ENCODE assay signal across 8 cellular contexts in the genomic region with DNA sequence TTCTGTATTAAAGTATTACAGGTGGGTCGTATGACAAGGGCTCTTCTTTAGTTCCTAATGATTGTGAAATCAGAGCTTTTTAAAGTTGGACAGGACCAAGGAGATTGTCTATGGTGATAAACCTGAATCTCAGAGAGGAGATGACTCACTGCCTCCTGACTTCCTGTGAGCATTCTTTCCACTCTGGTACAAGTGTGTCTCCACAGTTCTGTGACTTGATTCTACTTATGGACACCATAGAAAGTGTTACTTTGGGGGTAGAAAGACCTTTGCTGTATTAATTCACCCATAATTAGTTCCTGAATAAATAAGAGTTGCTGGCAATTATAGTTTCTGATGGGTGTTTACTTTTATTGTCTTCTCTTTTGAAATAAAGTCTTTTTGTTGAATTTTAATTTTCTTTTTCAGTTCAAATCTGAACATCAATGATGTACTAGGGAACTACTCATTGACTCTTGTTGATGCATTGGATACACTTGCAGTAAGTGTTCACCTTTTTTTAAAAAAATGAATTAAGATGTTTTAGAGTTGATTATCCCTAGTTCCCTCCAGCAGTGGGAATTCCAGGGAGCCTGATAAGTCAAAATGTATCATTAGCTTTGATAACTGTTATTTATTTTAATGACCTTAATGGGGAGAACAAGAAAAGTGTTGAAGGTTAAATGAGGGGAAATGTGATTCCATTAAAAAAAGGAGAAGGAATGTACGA. TPM values are rescaled to one million over a fixed set of nuclear protein-coding genes. Genes with fewer than 3 reads are reported as not detected.
A peak's percentile ranks its signal among the peaks of the same experiment; 100 is the strongest.
DNase-seq lines count a peak whose midpoint lies in the region; ATAC-seq and TF ChIP-seq lines count a peak whose summit lies in the region.

No MANE protein-coding gene starts in this region.

- no peaks in the 10 kb centered on the region for H3K27me3 ChIP-seq in right atrium auricular region

- H3K4me1 Mint-ChIP-seq in mesothelial cell of epicardium: peaks cover 25% of the 10 kb centered on the region

- peaks cover 8% of the 10 kb centered on the region for H3K36me3 Mint-ChIP-seq in mesothelial cell of epicardium

- intact Hi-C loops in left cardiac atrium (cut with DNase I): no loop called here

- H3K27ac ChIP-seq in right atrium auricular region: peak overlapping the region in 1 of 2 donors; percentile 37

- in situ Hi-C loops in astrocyte of the spinal cord (cut with HindIII; ENCODE audit: low sequenced_read_pairs): no loop called here

- no peaks in the 10 kb centered on the region for H3K27me3 Mint-ChIP-seq in mesothelial cell of epicardium (ENCODE audit: low read depth)

- ATAC-seq in left cardiac atrium (peak; percentile 32 to 73), HG02798 (IDR thresholded peaks at IDR 0.05; ENCODE audit: poor library complexity, unreplicated experiment) (peak; percentile 25)

- H3K9me3 ChIP-seq in right atrium auricular region: no peaks in the 10 kb centered on the region

- H3K27ac Mint-ChIP-seq in mesothelial cell of epicardium: peak overlapping the region; percentile 4

- DNase-seq in left cardiac atrium: no peak
- DNase-seq in right atrium auricular region (ENCODE audit: low spot score): no peak
- peak; percentile 79 for DNase-seq in NOMO-1 treated with DMSO at 0.1 percent for 48 hours (lab: John Stamatoyannopoulos, UW; ENCODE audit: unreplicated experiment)
- DNase-seq in astrocyte of the spinal cord (ENCODE audit: low read depth, low spot score): peak; percentile 70
- no peak for DNase-seq in mesothelial cell of epicardium (ENCODE audit: low spot score in 2 of 2, unreplicated experiment in 2 of 2)
- no peak for DNase-seq in NCI-H1417 (lab: John Stamatoyannopoulos, UW)
- no peak for DNase-seq in NCI-H2029 treated with DMSO at 0.1 percent for 48 hours (lab: John Stamatoyannopoulos, UW)

- H3K4me3 ChIP-seq in right atrium auricular region: no peak overlapping the region
- H3K4me3 ChIP-seq in astrocyte of the spinal cord (ENCODE audit: low read depth, low read length): no peak overlapping the region

- no peaks in the 10 kb centered on the region for H3K9me3 Mint-ChIP-seq in mesothelial cell of epicardium

- TF ChIP-seq CTCF in right atrium auricular region (IDR thresholded peaks at IDR 0.05) (no peak), astrocyte of the spinal cord (IDR thresholded peaks at IDR 0.05; ENCODE audit: low read depth, low read length) (no peak), mesothelial cell of epicardium (IDR thresholded peaks at IDR 0.05; ENCODE audit: unreplicated experiment) (no peak)

- peaks cover 0 to 25% of the 10 kb centered on the region in 2 donors for H3K4me1 ChIP-seq in right atrium auricular region

- peaks cover 15% of the 10 kb centered on the region for H3K36me3 ChIP-seq in right atrium auricular region

- no peak overlapping the region for H3K4me3 Mint-ChIP-seq in mesothelial cell of epicardium

RNA-seq across cellular contexts. Expression of a gene that starts 7.4 kb away (rescaled TPM):
- total RNA-seq in left cardiac atrium (10 to 100 TPM in 1 of 2 donors, 1 to 10 TPM in 1; 9.2 to 16.8 TPM), right atrium auricular region (10 to 100 TPM in 1 of 2 donors, 1 to 10 TPM in 1; 8.1 to 11.2 TPM), mesothelial cell of epicardium (24.0 to 26.0 TPM (median 25.7 TPM) in 3 replicates)

Comparison
In these comparisons a context has a peak if more than half of its experiments do, and no peak if none do; other contexts are left out.
1. DNase-seq: peak in NOMO-1 treated with DMSO at 0.1 percent for 48 hours (single experiment) and astrocyte of the spinal cord (single experiment); none in left cardiac atrium (single experiment), right atrium auricular region (single experiment), mesothelial cell of epicardium (0 of 2), NCI-H1417 (0 of 3) and NCI-H2029 treated with DMSO at 0.1 percent for 48 hours (single experiment).